In the genomic region with DNA sequence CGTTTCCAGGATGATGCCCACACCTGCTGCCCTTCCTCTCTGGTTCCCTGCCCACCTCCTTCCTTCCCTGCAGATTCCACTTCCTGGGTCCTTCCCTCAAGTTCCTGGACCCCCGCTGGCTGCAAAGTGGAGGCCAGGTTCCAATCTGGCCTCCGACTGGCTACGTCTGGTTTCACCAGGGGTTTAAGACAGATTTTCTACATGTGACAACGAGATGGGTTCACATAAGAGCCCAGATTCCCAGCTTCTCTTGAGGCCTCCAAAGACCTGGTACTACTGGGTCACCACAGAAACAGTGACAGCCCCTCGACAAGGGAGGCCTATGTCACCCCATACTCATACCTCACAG, we compare ENCODE assay signal across 10 cellular contexts. TPM values are rescaled to one million over a fixed set of nuclear protein-coding genes. Genes with fewer than 3 reads are reported as not detected.
DNase-seq lines count a peak whose midpoint lies in the region; ATAC-seq and TF ChIP-seq lines count a peak whose summit lies in the region.
"Had no signal": no experiment of that assay in that cellular context is flagged by ENCODE, and none has a peak within 500 bp of the region (broad histone marks: within the 10 kb centered on the region; RNA-seq: fewer than 3 reads in every experiment).

No MANE protein-coding gene starts in this region.

- no peaks in the 10 kb centered on the region for H3K9me3 Mint-ChIP-seq in T-helper 2 cell treated with Interferon-gamma antibody and Interleukin-4, amounts not matched to agents 5 μg/mL and 100 μg/mL, for 36 hours
- no peaks in the 10 kb centered on the region for H3K9me3 Mint-ChIP-seq in activated naive CD4-positive, alpha-beta T cell treated with anti-CD3 and anti-CD28 coated beads, Interleukin-2, amount 50 U/mL, for 72 hours

- no peak for TF ChIP-seq CTCF in kidney epithelial cell (IDR thresholded peaks at IDR 0.05; ENCODE audit: insufficient read depth, low read length, poor library complexity, severe bottlenecking)
- no peak for TF ChIP-seq CTCF in brain microvascular endothelial cell (IDR thresholded peaks at IDR 0.05; ENCODE audit: low read depth, low read length, missing control alignments)

- H3K36me3 ChIP-seq in kidney epithelial cell (ENCODE audit: control insufficient read depth, insufficient read depth, low read length) = peaks cover 2% of the 10 kb centered on the region
- peaks cover 0 to 5% of the 10 kb centered on the region in 2 donors for H3K36me3 ChIP-seq in stomach smooth muscle (ENCODE audit: control insufficient read depth in 2 of 2, insufficient read depth in 2 of 2, low read length in 2 of 2)
- H3K36me3 ChIP-seq in brain microvascular endothelial cell (replicated peaks) = peaks cover 19% of the 10 kb centered on the region

- H3K27me3 Mint-ChIP-seq in T-helper 2 cell treated with Interferon-gamma antibody and Interleukin-4, amounts not matched to agents 5 μg/mL and 100 μg/mL, for 36 hours (ENCODE audit: low read depth) = no peaks in the 10 kb centered on the region

- peak overlapping the region; percentile 69 for H3K4me3 ChIP-seq in kidney epithelial cell (ENCODE audit: low read depth, low read length)
- peak overlapping the region in 1 of 2 donors; percentile 15 for H3K4me3 ChIP-seq in stomach smooth muscle (ENCODE audit: low read length in 2 of 2)
- no peak overlapping the region for H3K4me3 ChIP-seq in brain microvascular endothelial cell (ENCODE audit: low read depth, low read length)

- peak overlapping the region; percentile 39 to 72 for H3K9ac ChIP-seq in stomach smooth muscle (ENCODE audit: low read length in 2 of 2)

- H3K4me1 Mint-ChIP-seq in T-helper 2 cell treated with Interferon-gamma antibody and Interleukin-4, amounts not matched to agents 5 μg/mL and 100 μg/mL, for 36 hours (ENCODE audit: low read depth) = peaks cover 23% of the 10 kb centered on the region

- H3K27ac Mint-ChIP-seq in T-helper 2 cell treated with Interferon-gamma antibody and Interleukin-4, amounts not matched to agents 5 μg/mL and 100 μg/mL, for 36 hours = peak overlapping the region; percentile 90
- H3K27ac Mint-ChIP-seq in activated naive CD4-positive, alpha-beta T cell treated with anti-CD3 and anti-CD28 coated beads, Interleukin-2, amount 50 U/mL, for 72 hours = peak overlapping the region; percentile 29 to 79

- no peak for DNase-seq in T-helper 2 cell treated with Interferon-gamma antibody and Interleukin-4, amounts not matched to agents 5 μg/mL and 100 μg/mL, for 36 hours (ENCODE audit: low spot score)
- DNase-seq in T-helper 2 cell = no peak
- no peak for DNase-seq in activated naive CD4-positive, alpha-beta T cell treated with anti-CD3 and anti-CD28 coated beads, Interleukin-2, amount 50 U/mL, for 72 hours (ENCODE audit: low spot score in 2 of 2)
- DNase-seq in kidney epithelial cell (ENCODE audit: low read depth) = no peak
- DNase-seq in brain microvascular endothelial cell = no peak
- DNase-seq in epidermal melanocyte (ENCODE audit: insufficient read length, low spot score) = no peak
- DNase-seq: NCI-H446 treated with DMSO at 0.1 percent for 48 hours; stimulated activated CD4-positive, alpha-beta T cell treated with anti-CD3 and anti-CD28 coated beads, Interleukin-2, amount 100 ng/mL, for 48 hours had no signal

- no peak for ATAC-seq in activated naive CD4-positive, alpha-beta T cell treated with anti-CD3 and anti-CD28 coated beads, Interleukin-2, amount 50 U/mL, for 72 hours
- ATAC-seq in HG03159 (IDR thresholded peaks at IDR 0.05; ENCODE audit: unreplicated experiment) = no peak

- no peaks in the 10 kb centered on the region for H3K27me3 ChIP-seq in kidney epithelial cell (ENCODE audit: control insufficient read depth, insufficient read depth, low read length)
- H3K27me3 ChIP-seq in stomach smooth muscle (ENCODE audit: control insufficient read depth in 1 of 2, insufficient read depth in 2 of 2, low read length in 2 of 2) = no peaks in the 10 kb centered on the region
- H3K27me3 ChIP-seq in brain microvascular endothelial cell (replicated peaks) = no peaks in the 10 kb centered on the region

- peaks cover 9% of the 10 kb centered on the region for H3K36me3 Mint-ChIP-seq in T-helper 2 cell treated with Interferon-gamma antibody and Interleukin-4, amounts not matched to agents 5 μg/mL and 100 μg/mL, for 36 hours (ENCODE audit: low read depth)
- H3K36me3 Mint-ChIP-seq in activated naive CD4-positive, alpha-beta T cell treated with anti-CD3 and anti-CD28 coated beads, Interleukin-2, amount 50 U/mL, for 72 hours = peaks cover 0 to 6% of the 10 kb centered on the region in 2 donors

- H3K4me1 ChIP-seq in stomach smooth muscle (ENCODE audit: control insufficient read depth, insufficient read depth, low read length) = peaks cover 47% of the 10 kb centered on the region

- in situ Hi-C loops in brain microvascular endothelial cell (cut with HindIII; ENCODE audit: low pct_ligation_motif_present, low sequenced_read_pairs) = no loop called here

- H3K27ac ChIP-seq in stomach smooth muscle (ENCODE audit: low read length) (peak overlapping the region; percentile 53), brain microvascular endothelial cell (no peak overlapping the region)

- H3K9me3 ChIP-seq in stomach smooth muscle (ENCODE audit: control insufficient read depth in 2 of 2, low read length in 2 of 2) = no peaks in the 10 kb centered on the region

- peak overlapping the region; percentile 89 for H3K4me3 Mint-ChIP-seq in T-helper 2 cell treated with Interferon-gamma antibody and Interleukin-4, amounts not matched to agents 5 μg/mL and 100 μg/mL, for 36 hours

RNA-seq across cellular contexts. Expression of a gene that starts 2.1 kb away (rescaled TPM):
- 10 to 100 TPM; 23.7 to 87.6 TPM for total RNA-seq in activated naive CD4-positive, alpha-beta T cell treated with anti-CD3 and anti-CD28 coated beads, Interleukin-2, amount 50 U/mL, for 72 hours
- total RNA-seq in kidney epithelial cell = 540 and 586 TPM in 2 replicates

RNA-seq across cellular contexts. Expression of a gene that starts 10.8 kb away (rescaled TPM):
- total RNA-seq in activated naive CD4-positive, alpha-beta T cell treated with anti-CD3 and anti-CD28 coated beads, Interleukin-2, amount 50 U/mL, for 72 hours = 1 to 10 TPM in 1 of 2 donors, under 1 TPM in 1; 0.52 to 1.1 TPM
- total RNA-seq in kidney epithelial cell = 0.41 and 5.1 TPM in 2 replicates

RNA-seq across cellular contexts. Expression of a gene that starts 16.1 kb away (rescaled TPM):
- total RNA-seq in activated naive CD4-positive, alpha-beta T cell treated with anti-CD3 and anti-CD28 coated beads, Interleukin-2, amount 50 U/mL, for 72 hours = 100 to 1,000 TPM; 120 to 163 TPM
- 905 and 956 TPM in 2 replicates for total RNA-seq in kidney epithelial cell

RNA-seq across cellular contexts. Expression of a gene that starts 54.0 kb away (rescaled TPM):
- 10 to 100 TPM; 15.0 to 25.1 TPM for total RNA-seq in activated naive CD4-positive, alpha-beta T cell treated with anti-CD3 and anti-CD28 coated beads, Interleukin-2, amount 50 U/mL, for 72 hours
- 18.7 and 25.7 TPM in 2 replicates for total RNA-seq in kidney epithelial cell
